Comparison of ENCODE assay signal across 1 cellular context in genomic region chr5:10251409-10251808, GRCh38.
TF ChIP-seq lines count a peak whose summit lies in the region.

No MANE protein-coding gene starts in this region.

TF ChIP-seq in GM23338, 12 proteins besides CTCF, POLR2A, EP300 and RAD21 (continued from another document):
- TF ChIP-seq, protein P1, sequence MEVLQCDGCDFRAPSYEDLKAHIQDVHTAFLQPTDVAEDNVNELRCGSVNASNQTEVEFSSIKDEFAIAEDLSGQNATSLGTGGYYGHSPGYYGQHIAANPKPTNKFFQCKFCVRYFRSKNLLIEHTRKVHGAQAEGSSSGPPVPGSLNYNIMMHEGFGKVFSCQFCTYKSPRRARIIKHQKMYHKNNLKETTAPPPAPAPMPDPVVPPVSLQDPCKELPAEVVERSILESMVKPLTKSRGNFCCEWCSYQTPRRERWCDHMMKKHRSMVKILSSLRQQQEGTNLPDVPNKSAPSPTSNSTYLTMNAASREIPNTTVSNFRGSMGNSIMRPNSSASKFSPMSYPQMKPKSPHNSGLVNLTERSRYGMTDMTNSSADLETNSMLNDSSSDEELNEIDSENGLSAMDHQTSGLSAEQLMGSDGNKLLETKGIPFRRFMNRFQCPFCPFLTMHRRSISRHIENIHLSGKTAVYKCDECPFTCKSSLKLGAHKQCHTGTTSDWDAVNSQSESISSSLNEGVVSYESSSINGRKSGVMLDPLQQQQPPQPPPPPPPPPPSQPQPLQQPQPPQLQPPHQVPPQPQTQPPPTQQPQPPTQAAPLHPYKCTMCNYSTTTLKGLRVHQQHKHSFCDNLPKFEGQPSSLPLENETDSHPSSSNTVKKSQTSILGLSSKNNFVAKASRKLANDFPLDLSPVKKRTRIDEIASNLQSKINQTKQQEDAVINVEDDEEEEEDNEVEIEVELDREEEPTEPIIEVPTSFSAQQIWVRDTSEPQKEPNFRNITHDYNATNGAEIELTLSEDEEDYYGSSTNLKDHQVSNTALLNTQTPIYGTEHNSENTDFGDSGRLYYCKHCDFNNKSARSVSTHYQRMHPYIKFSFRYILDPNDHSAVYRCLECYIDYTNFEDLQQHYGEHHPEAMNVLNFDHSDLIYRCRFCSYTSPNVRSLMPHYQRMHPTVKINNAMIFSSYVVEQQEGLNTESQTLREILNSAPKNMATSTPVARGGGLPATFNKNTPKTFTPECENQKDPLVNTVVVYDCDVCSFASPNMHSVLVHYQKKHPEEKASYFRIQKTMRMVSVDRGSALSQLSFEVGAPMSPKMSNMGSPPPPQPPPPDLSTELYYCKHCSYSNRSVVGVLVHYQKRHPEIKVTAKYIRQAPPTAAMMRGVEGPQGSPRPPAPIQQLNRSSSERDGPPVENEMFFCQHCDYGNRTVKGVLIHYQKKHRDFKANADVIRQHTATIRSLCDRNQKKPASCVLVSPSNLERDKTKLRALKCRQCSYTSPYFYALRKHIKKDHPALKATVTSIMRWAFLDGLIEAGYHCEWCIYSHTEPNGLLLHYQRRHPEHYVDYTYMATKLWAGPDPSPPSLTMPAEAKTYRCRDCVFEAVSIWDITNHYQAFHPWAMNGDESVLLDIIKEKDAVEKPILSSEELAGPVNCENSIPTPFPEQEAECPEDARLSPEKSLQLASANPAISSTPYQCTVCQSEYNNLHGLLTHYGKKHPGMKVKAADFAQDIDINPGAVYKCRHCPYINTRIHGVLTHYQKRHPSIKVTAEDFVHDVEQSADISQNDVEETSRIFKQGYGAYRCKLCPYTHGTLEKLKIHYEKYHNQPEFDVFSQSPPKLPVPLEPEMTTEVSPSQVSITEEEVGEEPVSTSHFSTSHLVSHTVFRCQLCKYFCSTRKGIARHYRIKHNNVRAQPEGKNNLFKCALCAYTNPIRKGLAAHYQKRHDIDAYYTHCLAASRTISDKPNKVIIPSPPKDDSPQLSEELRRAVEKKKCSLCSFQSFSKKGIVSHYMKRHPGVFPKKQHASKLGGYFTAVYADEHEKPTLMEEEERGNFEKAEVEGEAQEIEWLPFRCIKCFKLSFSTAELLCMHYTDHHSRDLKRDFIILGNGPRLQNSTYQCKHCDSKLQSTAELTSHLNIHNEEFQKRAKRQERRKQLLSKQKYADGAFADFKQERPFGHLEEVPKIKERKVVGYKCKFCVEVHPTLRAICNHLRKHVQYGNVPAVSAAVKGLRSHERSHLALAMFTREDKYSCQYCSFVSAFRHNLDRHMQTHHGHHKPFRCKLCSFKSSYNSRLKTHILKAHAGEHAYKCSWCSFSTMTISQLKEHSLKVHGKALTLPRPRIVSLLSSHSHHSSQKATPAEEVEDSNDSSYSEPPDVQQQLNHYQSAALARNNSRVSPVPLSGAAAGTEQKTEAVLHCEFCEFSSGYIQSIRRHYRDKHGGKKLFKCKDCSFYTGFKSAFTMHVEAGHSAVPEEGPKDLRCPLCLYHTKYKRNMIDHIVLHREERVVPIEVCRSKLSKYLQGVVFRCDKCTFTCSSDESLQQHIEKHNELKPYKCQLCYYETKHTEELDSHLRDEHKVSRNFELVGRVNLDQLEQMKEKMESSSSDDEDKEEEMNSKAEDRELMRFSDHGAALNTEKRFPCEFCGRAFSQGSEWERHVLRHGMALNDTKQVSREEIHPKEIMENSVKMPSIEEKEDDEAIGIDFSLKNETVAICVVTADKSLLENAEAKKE (CRISPR knock-in tag; IDR thresholded peaks at IDR 0.05): no peak
- TF ChIP-seq ETS1 (IDR thresholded peaks at IDR 0.05) (no peak), STAT1 (IDR thresholded peaks at IDR 0.05; ENCODE audit: unreplicated experiment) (no peak), ZNF331 (CRISPR knock-in tag; IDR thresholded peaks at IDR 0.05; ENCODE audit: low read depth) (no peak)
- TF ChIP-seq, protein P2, sequence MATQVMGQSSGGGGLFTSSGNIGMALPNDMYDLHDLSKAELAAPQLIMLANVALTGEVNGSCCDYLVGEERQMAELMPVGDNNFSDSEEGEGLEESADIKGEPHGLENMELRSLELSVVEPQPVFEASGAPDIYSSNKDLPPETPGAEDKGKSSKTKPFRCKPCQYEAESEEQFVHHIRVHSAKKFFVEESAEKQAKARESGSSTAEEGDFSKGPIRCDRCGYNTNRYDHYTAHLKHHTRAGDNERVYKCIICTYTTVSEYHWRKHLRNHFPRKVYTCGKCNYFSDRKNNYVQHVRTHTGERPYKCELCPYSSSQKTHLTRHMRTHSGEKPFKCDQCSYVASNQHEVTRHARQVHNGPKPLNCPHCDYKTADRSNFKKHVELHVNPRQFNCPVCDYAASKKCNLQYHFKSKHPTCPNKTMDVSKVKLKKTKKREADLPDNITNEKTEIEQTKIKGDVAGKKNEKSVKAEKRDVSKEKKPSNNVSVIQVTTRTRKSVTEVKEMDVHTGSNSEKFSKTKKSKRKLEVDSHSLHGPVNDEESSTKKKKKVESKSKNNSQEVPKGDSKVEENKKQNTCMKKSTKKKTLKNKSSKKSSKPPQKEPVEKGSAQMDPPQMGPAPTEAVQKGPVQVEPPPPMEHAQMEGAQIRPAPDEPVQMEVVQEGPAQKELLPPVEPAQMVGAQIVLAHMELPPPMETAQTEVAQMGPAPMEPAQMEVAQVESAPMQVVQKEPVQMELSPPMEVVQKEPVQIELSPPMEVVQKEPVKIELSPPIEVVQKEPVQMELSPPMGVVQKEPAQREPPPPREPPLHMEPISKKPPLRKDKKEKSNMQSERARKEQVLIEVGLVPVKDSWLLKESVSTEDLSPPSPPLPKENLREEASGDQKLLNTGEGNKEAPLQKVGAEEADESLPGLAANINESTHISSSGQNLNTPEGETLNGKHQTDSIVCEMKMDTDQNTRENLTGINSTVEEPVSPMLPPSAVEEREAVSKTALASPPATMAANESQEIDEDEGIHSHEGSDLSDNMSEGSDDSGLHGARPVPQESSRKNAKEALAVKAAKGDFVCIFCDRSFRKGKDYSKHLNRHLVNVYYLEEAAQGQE (IDR thresholded peaks at IDR 0.05; ENCODE audit: unreplicated experiment): no peak
